In genomic region chr5:1880377-1881272, GRCh38 we compare ENCODE assay signal across 1 cellular context.
TF ChIP-seq lines count a peak whose summit lies in the region.

No MANE protein-coding gene starts in this region.

TF ChIP-seq in H1, 55 proteins besides CTCF, POLR2A, EP300 and RAD21:
- TF ChIP-seq HDAC6 (IDR thresholded peaks at IDR 0.05; ENCODE audit: low read depth, low read length) (no peak), KDM1A (IDR thresholded peaks at IDR 0.05; ENCODE audit: borderline replicate concordance, low read length) (peak; percentile 15; the same call in 1 of the 2 replicates), KDM4A (IDR thresholded peaks at IDR 0.05; ENCODE audit: low read depth, low read length, severe bottlenecking) (no peak), NANOG (IDR thresholded peaks at IDR 0.05; ENCODE audit: insufficient read depth, low read depth, low read length, poor library complexity, severe bottlenecking) (no peak), SIN3A (conservative IDR thresholded peaks at IDR 0.05 in 1 of 2, IDR thresholded peaks at IDR 0.05 in 1 of 2; ENCODE audit: low read depth in 1 of 2, low read length in 2 of 2) (0 out of 4 replicates have a peak, but pooled peaks of 1 of the 2 experiments have one; percentile 2), CBX8 (IDR thresholded peaks at IDR 0.05; ENCODE audit: borderline replicate concordance, low read depth, low read length) (no peak), ZNF274 (IDR thresholded peaks at IDR 0.05; ENCODE audit: borderline replicate concordance, extremely low read depth, low read length) (no peak), RNF2 (IDR thresholded peaks at IDR 0.05; ENCODE audit: borderline replicate concordance, low read depth, low read length, missing control alignments, poor library complexity, severe bottlenecking) (peak; percentile 73), TCF12 (IDR thresholded peaks at IDR 0.05; ENCODE audit: low read depth, low read length) (no peak), CHD1 (IDR thresholded peaks at IDR 0.05; ENCODE audit: low read depth, low read length) (no peak), GTF2F1 (IDR thresholded peaks at IDR 0.05; ENCODE audit: borderline replicate concordance, low read depth, low read length) (no peak), EZH2 (IDR thresholded peaks at IDR 0.05; ENCODE audit: low read depth, low read length, severe bottlenecking) (peak; percentile 42), CHD2 (IDR thresholded peaks at IDR 0.05; ENCODE audit: low read length) (no peak), CTBP2 (IDR thresholded peaks at IDR 0.05; ENCODE audit: borderline replicate concordance, insufficient read depth, insufficient read length, low read length) (peak; percentile 64), SP1 (IDR thresholded peaks at IDR 0.05; ENCODE audit: low read depth, low read length) (no peak), RBBP5 (IDR thresholded peaks at IDR 0.05; ENCODE audit: borderline replicate concordance, low read depth, low read length) (no peak), SUZ12 (IDR thresholded peaks at IDR 0.05; ENCODE audit: low read length) (peak; percentile 70)
TF ChIP-seq in H1: peak in this region for 6.
